In genomic region chr6:105881608-105882007, GRCh38 we compare ENCODE assay signal across 21 cellular contexts.
"Had no signal": no experiment of that assay in that cellular context is flagged by ENCODE, and none has a peak within 500 bp of the region (broad histone marks: within the 10 kb centered on the region; RNA-seq: fewer than 3 reads in every experiment).

No MANE protein-coding gene starts in this region.

- ATAC-seq: activated CD4-positive, alpha-beta T cell treated with anti-CD3 and anti-CD28 coated beads for 36 hours; activated T-cell treated with anti-CD3 and anti-CD28 coated beads, Interleukin-2, amount 50 U/mL, for 72 hours; body of pancreas; left lung; right cardiac atrium; upper lobe of right lung had no signal

- DNase-seq: activated CD4-positive, alpha-beta T cell treated with anti-CD3 and anti-CD28 coated beads for 36 hours; activated CD4-positive, CD25-positive, alpha-beta regulatory T cell; activated naive CD4-positive, alpha-beta T cell; activated T-cell treated with anti-CD3 and anti-CD28 coated beads for 4 hours; activated T-cell treated with anti-CD3 and anti-CD28 coated beads, Interleukin-2, amount 50 U/mL, for 72 hours; aorta; body of pancreas; effector CD8-positive, alpha-beta T cell; left lung; mesendoderm; posterior cingulate gyrus; right cardiac atrium; stimulated activated CD4-positive, alpha-beta T cell treated with anti-CD3 and anti-CD28 coated beads, Interleukin-15, amount 100 ng/mL, for 24 hours; stimulated activated CD4-positive, alpha-beta T cell treated with anti-CD3 and anti-CD28 coated beads, Interleukin-2, amount 100 ng/mL, for 24 hours; stimulated activated naive CD4-positive, alpha-beta T cell; tibial artery; upper lobe of right lung had no signal

- H3K4me3 Mint-ChIP-seq: activated CD4-positive, alpha-beta T cell treated with anti-CD3 and anti-CD28 coated beads for 36 hours; activated naive CD8-positive, alpha-beta T cell; activated T-cell treated with anti-CD3 and anti-CD28 coated beads, Interleukin-2, amount 50 U/mL, for 72 hours; nephron had no signal

- H3K4me1 ChIP-seq: upper lobe of right lung had no signal

- H3K27me3 ChIP-seq: body of pancreas, left lung, suprapubic skin, upper lobe of right lung had no signal

- H3K27ac Mint-ChIP-seq: activated CD4-positive, alpha-beta T cell treated with anti-CD3 and anti-CD28 coated beads for 36 hours; activated naive CD8-positive, alpha-beta T cell; activated T-cell treated with anti-CD3 and anti-CD28 coated beads, Interleukin-2, amount 50 U/mL, for 72 hours; nephron had no signal

- H3K9me3 Mint-ChIP-seq: activated T-cell treated with anti-CD3 and anti-CD28 coated beads, Interleukin-2, amount 50 U/mL, for 72 hours; nephron had no signal

- H3K4me3 ChIP-seq: body of pancreas, left lung, lung, suprapubic skin, tibial artery, upper lobe of right lung had no signal

- H3K27ac ChIP-seq: body of pancreas, left lung, suprapubic skin, tibial artery, upper lobe of right lung had no signal

- H3K9me3 ChIP-seq: body of pancreas, left lung, suprapubic skin, tibial artery, upper lobe of right lung had no signal

- H3K36me3 ChIP-seq: left lung, suprapubic skin, tibial artery, upper lobe of right lung had no signal
